1 cellular context compared by ENCODE assay signal in genomic region chr1:207828485-207829158, GRCh38.
TF ChIP-seq lines count a peak whose summit lies in the region.

No MANE protein-coding gene starts in this region.

TF ChIP-seq in K562, 482 proteins besides CTCF, POLR2A, EP300 and RAD21 (continued from another document and continues in another):
- TF ChIP-seq PRDM10 (IDR thresholded peaks at IDR 0.05; ENCODE audit: partially characterized antibody) (peak; percentile 67), RBM22 (IDR thresholded peaks at IDR 0.05; ENCODE audit: low read depth, low read length, poor library complexity, severe bottlenecking) (no peak), RFX1 (IDR thresholded peaks at IDR 0.05) (no peak), U2AF2 (optimal IDR thresholded peaks at IDR 0.05; ENCODE audit: low read depth, low read length) (no peak), ZBTB12 (CRISPR knock-in tag; IDR thresholded peaks at IDR 0.05) (no peak), BCOR (IDR thresholded peaks at IDR 0.05) (no peak), SNAPC5 (CRISPR knock-in tag; IDR thresholded peaks at IDR 0.05) (no peak), BRF2 (IDR thresholded peaks at IDR 0.05; ENCODE audit: borderline replicate concordance, insufficient read depth, insufficient read length) (no peak), GTF2F1 (IDR thresholded peaks at IDR 0.05; ENCODE audit: low read depth, low read length) (no peak), ELK3 (CRISPR knock-in tag; IDR thresholded peaks at IDR 0.05) (no peak), HDAC8 (tag; IDR thresholded peaks at IDR 0.05) (no peak), PHF21A (IDR thresholded peaks at IDR 0.05; ENCODE audit: borderline replicate concordance, low read depth) (no peak), ZNF124 (CRISPR knock-in tag; IDR thresholded peaks at IDR 0.05) (no peak), ARHGAP35 (IDR thresholded peaks at IDR 0.05; ENCODE audit: partially characterized antibody) (no peak), ZNF398 (CRISPR knock-in tag; IDR thresholded peaks at IDR 0.05) (no peak), RBBP5 (IDR thresholded peaks at IDR 0.05; ENCODE audit: borderline replicate concordance, insufficient read depth, low read length, poor library complexity, severe bottlenecking) (no peak), ZNF592 (IDR thresholded peaks at IDR 0.05) (peak; percentile 90; the same call in 1 of the 2 replicates), CBFA2T3 (IDR thresholded peaks at IDR 0.05) (no peak), NBN (IDR thresholded peaks at IDR 0.05; ENCODE audit: low read depth) (peak; percentile 81; the same call in 1 of the 2 replicates), SOX6 (IDR thresholded peaks at IDR 0.05) (peak; percentile 61; the same call in 1 of the 2 replicates), PRMT5 (CRISPR knock-in tag; IDR thresholded peaks at IDR 0.05) (no peak), WHSC1 (IDR thresholded peaks at IDR 0.05; ENCODE audit: low read length) (no peak), ELF1 (tag; IDR thresholded peaks at IDR 0.05) (0 out of 2 replicates have a peak, but pooled peaks have one; percentile 54), ZNF347 (CRISPR knock-in tag; IDR thresholded peaks at IDR 0.05; ENCODE audit: low read depth) (no peak), SRSF7 (optimal IDR thresholded peaks at IDR 0.05; ENCODE audit: low read depth, low read length) (no peak), FOS (IDR thresholded peaks at IDR 0.05; ENCODE audit: extremely low read depth, insufficient read length) (no peak), ZNF740 (CRISPR knock-in tag; IDR thresholded peaks at IDR 0.05) (no peak), ZNF740 (tag; IDR thresholded peaks at IDR 0.05) (no peak), RHOXF2B (CRISPR knock-in tag; conservative IDR thresholded peaks at IDR 0.05) (no peak), MYBL2 (IDR thresholded peaks at IDR 0.05; ENCODE audit: low read depth) (no peak), MYBL2 (CRISPR knock-in tag; IDR thresholded peaks at IDR 0.05; ENCODE audit: borderline replicate concordance) (no peak), ELF4 (CRISPR knock-in tag; IDR thresholded peaks at IDR 0.05) (peak; percentile 59), POLR3A (IDR thresholded peaks at IDR 0.05; ENCODE audit: borderline replicate concordance, extremely low read depth, insufficient read depth, insufficient read length) (no peak), DPF2 (IDR thresholded peaks at IDR 0.05) (peak; percentile 78; the same call in 1 of the 2 replicates), ZNF280A (IDR thresholded peaks at IDR 0.05; ENCODE audit: low read depth, partially characterized antibody) (no peak), CHD2 (IDR thresholded peaks at IDR 0.05; ENCODE audit: low read depth, low read length) (no peak), ZC3H8 (IDR thresholded peaks at IDR 0.05) (no peak; the same call in 1 of the 2 replicates), XRCC3 (IDR thresholded peaks at IDR 0.05) (no peak), ZNF217 (CRISPR knock-in tag; IDR thresholded peaks at IDR 0.05) (no peak), TBL1XR1 (IDR thresholded peaks at IDR 0.05; ENCODE audit: low read length in 2 of 2) (no peak; a peak in 1 of 4 replicates), SRSF3 (IDR thresholded peaks at IDR 0.05; ENCODE audit: insufficient read depth, low read length) (no peak), ZNF561 (CRISPR knock-in tag; conservative IDR thresholded peaks at IDR 0.05) (no peak), NFE2 (IDR thresholded peaks at IDR 0.05; ENCODE audit: low read depth) (no peak), TOE1 (IDR thresholded peaks at IDR 0.05; ENCODE audit: borderline replicate concordance) (peak; percentile 68), TOE1 (CRISPR knock-in tag; IDR thresholded peaks at IDR 0.05; ENCODE audit: borderline replicate concordance, low read depth) (peak; percentile 79; the same call in 1 of the 2 replicates), KDM1A (IDR thresholded peaks at IDR 0.05) (no peak), MLX (CRISPR knock-in tag; conservative IDR thresholded peaks at IDR 0.05) (no peak), ZNF174 (CRISPR knock-in tag; IDR thresholded peaks at IDR 0.05) (no peak), ZNF146 (CRISPR knock-in tag; IDR thresholded peaks at IDR 0.05; ENCODE audit: unreplicated experiment) (no peak), ZNF79 (CRISPR knock-in tag; IDR thresholded peaks at IDR 0.05; ENCODE audit: low read depth) (no peak), KLF13 (tag; IDR thresholded peaks at IDR 0.05; ENCODE audit: borderline replicate concordance, low read depth) (0 out of 2 replicates have a peak, but pooled peaks have one; percentile 18), ELF2 (CRISPR knock-in tag; IDR thresholded peaks at IDR 0.05) (no peak; the same call in 1 of the 2 replicates), MBD2 (IDR thresholded peaks at IDR 0.05; ENCODE audit: borderline replicate concordance, low read depth) (no peak), ZNF77 (CRISPR knock-in tag; IDR thresholded peaks at IDR 0.05) (no peak), ZNF324 (CRISPR knock-in tag; IDR thresholded peaks at IDR 0.05) (no peak), HDGF (IDR thresholded peaks at IDR 0.05) (no peak), FOSL1 (tag; conservative IDR thresholded peaks at IDR 0.05) (0 out of 2 replicates have a peak, but pooled peaks have one; percentile 33), C11orf30 (IDR thresholded peaks at IDR 0.05; ENCODE audit: low read depth) (no peak)
